Comparison of ENCODE assay signal across 3 cellular contexts in genomic region chr19:55614711-55615552, GRCh38.
TF ChIP-seq lines count a peak whose summit lies in the region.

No MANE protein-coding gene starts in this region.

TF ChIP-seq in SK-N-SH, 30 proteins besides CTCF, POLR2A, EP300 and RAD21:
- TF ChIP-seq FOSL2 (IDR thresholded peaks at IDR 0.05; ENCODE audit: borderline replicate concordance, low read depth) = no peak
- TF ChIP-seq CHD2 (IDR thresholded peaks at IDR 0.05; ENCODE audit: low read length, partially characterized antibody) = no peak
- no peak for TF ChIP-seq ELF1 (IDR thresholded peaks at IDR 0.05)
- TF ChIP-seq RFX5 (IDR thresholded peaks at IDR 0.05; ENCODE audit: low read length) = no peak
- TF ChIP-seq TAF1 (IDR thresholded peaks at IDR 0.05; ENCODE audit: borderline replicate concordance, low read depth, low read length) = no peak
- TF ChIP-seq POLR2AphosphoS5 (IDR thresholded peaks at IDR 0.05; ENCODE audit: low read depth, low read length) = no peak
- no peak for TF ChIP-seq MEF2A (IDR thresholded peaks at IDR 0.05; ENCODE audit: borderline replicate concordance, low read depth)
- no peak for TF ChIP-seq FOXM1 (IDR thresholded peaks at IDR 0.05; ENCODE audit: low read depth)
- no peak for TF ChIP-seq YY1 (IDR thresholded peaks at IDR 0.05; ENCODE audit: low read depth)

TF ChIP-seq in SK-N-SH treated with all-trans-retinoic acid at 6 μM for 48 hours, 23 proteins besides CTCF, POLR2A, EP300 and RAD21:
- TF ChIP-seq CSRNP3 (CRISPR knock-in tag; IDR thresholded peaks at IDR 0.05) (no peak), ESRRG (CRISPR knock-in tag; IDR thresholded peaks at IDR 0.05) (no peak), ZC3H10 (CRISPR knock-in tag; IDR thresholded peaks at IDR 0.05) (no peak), RARB (CRISPR knock-in tag; IDR thresholded peaks at IDR 0.05) (no peak), SNAI2 (CRISPR knock-in tag; IDR thresholded peaks at IDR 0.05) (no peak), ZNF8 (CRISPR knock-in tag; IDR thresholded peaks at IDR 0.05) (no peak), BACH2 (CRISPR knock-in tag; IDR thresholded peaks at IDR 0.05; ENCODE audit: borderline replicate concordance) (no peak), ZNF70 (CRISPR knock-in tag; IDR thresholded peaks at IDR 0.05) (no peak), ZNF565 (CRISPR knock-in tag; conservative IDR thresholded peaks at IDR 0.05; ENCODE audit: low read depth) (no peak), CSDC2 (CRISPR knock-in tag; IDR thresholded peaks at IDR 0.05) (no peak), CREB5 (CRISPR knock-in tag; IDR thresholded peaks at IDR 0.05; ENCODE audit: low read depth) (no peak), ARNTL (CRISPR knock-in tag; IDR thresholded peaks at IDR 0.05; ENCODE audit: borderline replicate concordance, low read depth) (no peak), TOX (CRISPR knock-in tag; IDR thresholded peaks at IDR 0.05; ENCODE audit: borderline replicate concordance) (no peak), OSR1 (CRISPR knock-in tag; IDR thresholded peaks at IDR 0.05) (no peak), PPARA (CRISPR knock-in tag; IDR thresholded peaks at IDR 0.05; ENCODE audit: borderline replicate concordance) (no peak), TSHZ2 (CRISPR knock-in tag; IDR thresholded peaks at IDR 0.05) (no peak), GLIS3 (CRISPR knock-in tag; IDR thresholded peaks at IDR 0.05) (no peak), POU6F1 (CRISPR knock-in tag; IDR thresholded peaks at IDR 0.05; ENCODE audit: borderline replicate concordance, low read depth) (no peak)

TF ChIP-seq in IMR-90, 13 proteins besides CTCF, POLR2A, EP300 and RAD21:
- TF ChIP-seq MXI1 (IDR thresholded peaks at IDR 0.05; ENCODE audit: borderline replicate concordance, low read depth, low read length) = no peak
- no peak for TF ChIP-seq NFE2L2 (IDR thresholded peaks at IDR 0.05; ENCODE audit: low read depth, low read length)
- TF ChIP-seq CEBPB (IDR thresholded peaks at IDR 0.05; ENCODE audit: low read depth, low read length) = no peak
- no peak for TF ChIP-seq BHLHE40 (IDR thresholded peaks at IDR 0.05; ENCODE audit: low read depth, low read length)
- TF ChIP-seq CHD1 (IDR thresholded peaks at IDR 0.05; ENCODE audit: low read depth, low read length) = no peak
- no peak for TF ChIP-seq FOS (IDR thresholded peaks at IDR 0.05; ENCODE audit: low read depth, low read length)
- no peak for TF ChIP-seq MAZ (IDR thresholded peaks at IDR 0.05; ENCODE audit: borderline replicate concordance, low read depth, low read length)
- TF ChIP-seq RCOR1 (IDR thresholded peaks at IDR 0.05; ENCODE audit: insufficient replicate concordance, low read length) = no peak
- no peak for TF ChIP-seq SMC3 (IDR thresholded peaks at IDR 0.05; ENCODE audit: low read depth, low read length)
